25 cellular contexts compared by ENCODE assay signal in the genomic region with DNA sequence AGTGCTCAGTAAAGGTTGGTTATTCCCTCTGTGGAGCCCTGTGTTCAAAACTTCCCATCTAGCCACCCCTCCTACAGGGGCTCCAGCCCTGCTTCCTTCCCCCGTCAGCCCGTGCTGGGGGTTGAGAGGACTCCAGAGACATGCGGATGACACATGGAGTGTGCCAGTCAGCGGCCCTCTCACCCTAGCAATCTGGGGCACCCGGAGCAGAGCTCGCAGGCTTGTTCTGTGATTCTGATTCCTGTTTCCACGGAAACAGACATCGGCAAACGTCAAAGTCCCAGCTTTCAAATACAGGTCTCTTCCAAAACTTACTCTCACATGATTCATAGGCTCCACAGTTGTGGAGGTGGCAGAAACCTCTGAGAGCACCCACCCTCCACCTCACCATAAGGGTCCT.
"Had no signal": no experiment of that assay in that cellular context is flagged by ENCODE, and none has a peak within 500 bp of the region (broad histone marks: within the 10 kb centered on the region; RNA-seq: fewer than 3 reads in every experiment).

No MANE protein-coding gene starts in this region.

- H3K27me3 Mint-ChIP-seq: activated CD4-positive, alpha-beta memory T cell treated with anti-CD3 and anti-CD28 coated beads for 36 hours; activated naive CD8-positive, alpha-beta T cell; activated T-helper 17 cell treated with anti-CD3 and anti-CD28 coated beads, Interleukin-2, amount 50 U/mL, for 72 hours had no signal

- DNase-seq: activated CD4-positive, alpha-beta memory T cell treated with anti-CD3 and anti-CD28 coated beads for 36 hours; activated CD4-positive, alpha-beta T cell treated with anti-CD3 and anti-CD28 coated beads, Interleukin-2, amount 10 ng/mL, durations not matched to agents 7 days and 5 days; activated CD4-positive, CD25-positive, alpha-beta regulatory T cell; activated gamma-delta T cell; activated naive CD4-positive, alpha-beta T cell treated with anti-CD3 and anti-CD28 coated beads for 36 hours; activated T-cell treated with anti-CD3 and anti-CD28 coated beads for 4 hours; activated T-cell treated with anti-CD3 and anti-CD28 coated beads, Interleukin-2, amount 50 U/mL, for 48 hours; adrenal gland; MM.1S; NCI-H1105; NCI-H1436; NCI-H1694 treated with DMSO at 0.1 percent for 48 hours; NCI-H2029 treated with DMSO at 0.1 percent for 48 hours; NCI-H2171; NCI-H345; NCI-H510A; NCI-H526 treated with DMSO at 0.1 percent for 48 hours; NCI-H82; SIG-M5; T-helper 17 cell; T-helper 9 cell had no signal

- H3K4me3 ChIP-seq: adrenal gland had no signal

- H3K4me2 ChIP-seq: KMS-11 had no signal

- H3K27ac ChIP-seq: adrenal gland, KMS-11, VCaP had no signal

- H3K27ac Mint-ChIP-seq: activated CD4-positive, alpha-beta memory T cell treated with anti-CD3 and anti-CD28 coated beads for 36 hours; activated CD4-positive, alpha-beta T cell treated with anti-CD3 and anti-CD28 coated beads, Interleukin-2, amount 10 ng/mL, durations not matched to agents 7 days and 5 days; activated naive CD4-positive, alpha-beta T cell treated with anti-CD3 and anti-CD28 coated beads for 36 hours; activated naive CD8-positive, alpha-beta T cell; activated T-helper 17 cell treated with anti-CD3 and anti-CD28 coated beads, Interleukin-2, amount 50 U/mL, for 72 hours; T-helper 17 cell had no signal

- ATAC-seq: activated T-helper 17 cell treated with anti-CD3 and anti-CD28 coated beads, Interleukin-2, amount 50 U/mL, for 72 hours; T-helper 17 cell had no signal

- H3K36me3 ChIP-seq: adrenal gland had no signal

- H3K27me3 ChIP-seq: adrenal gland had no signal

- H3K9me3 Mint-ChIP-seq: activated CD4-positive, alpha-beta memory T cell treated with anti-CD3 and anti-CD28 coated beads for 36 hours; activated CD4-positive, alpha-beta T cell treated with anti-CD3 and anti-CD28 coated beads, Interleukin-2, amount 10 ng/mL, durations not matched to agents 7 days and 5 days; activated naive CD4-positive, alpha-beta T cell treated with anti-CD3 and anti-CD28 coated beads for 36 hours; activated T-helper 17 cell treated with anti-CD3 and anti-CD28 coated beads, Interleukin-2, amount 50 U/mL, for 72 hours had no signal

- H3K9me3 ChIP-seq: adrenal gland had no signal

- H3K9ac ChIP-seq: KMS-11 had no signal

- H3K4me1 ChIP-seq: adrenal gland had no signal

- H3K36me3 Mint-ChIP-seq: activated CD4-positive, alpha-beta memory T cell treated with anti-CD3 and anti-CD28 coated beads for 36 hours; activated naive CD8-positive, alpha-beta T cell had no signal

- H3K4me3 Mint-ChIP-seq: activated CD4-positive, alpha-beta memory T cell treated with anti-CD3 and anti-CD28 coated beads for 36 hours; activated CD4-positive, alpha-beta T cell treated with anti-CD3 and anti-CD28 coated beads, Interleukin-2, amount 10 ng/mL, durations not matched to agents 7 days and 5 days; activated naive CD4-positive, alpha-beta T cell treated with anti-CD3 and anti-CD28 coated beads for 36 hours; activated naive CD8-positive, alpha-beta T cell; activated T-helper 17 cell treated with anti-CD3 and anti-CD28 coated beads, Interleukin-2, amount 50 U/mL, for 72 hours; T-helper 17 cell had no signal
